In the genomic region with DNA sequence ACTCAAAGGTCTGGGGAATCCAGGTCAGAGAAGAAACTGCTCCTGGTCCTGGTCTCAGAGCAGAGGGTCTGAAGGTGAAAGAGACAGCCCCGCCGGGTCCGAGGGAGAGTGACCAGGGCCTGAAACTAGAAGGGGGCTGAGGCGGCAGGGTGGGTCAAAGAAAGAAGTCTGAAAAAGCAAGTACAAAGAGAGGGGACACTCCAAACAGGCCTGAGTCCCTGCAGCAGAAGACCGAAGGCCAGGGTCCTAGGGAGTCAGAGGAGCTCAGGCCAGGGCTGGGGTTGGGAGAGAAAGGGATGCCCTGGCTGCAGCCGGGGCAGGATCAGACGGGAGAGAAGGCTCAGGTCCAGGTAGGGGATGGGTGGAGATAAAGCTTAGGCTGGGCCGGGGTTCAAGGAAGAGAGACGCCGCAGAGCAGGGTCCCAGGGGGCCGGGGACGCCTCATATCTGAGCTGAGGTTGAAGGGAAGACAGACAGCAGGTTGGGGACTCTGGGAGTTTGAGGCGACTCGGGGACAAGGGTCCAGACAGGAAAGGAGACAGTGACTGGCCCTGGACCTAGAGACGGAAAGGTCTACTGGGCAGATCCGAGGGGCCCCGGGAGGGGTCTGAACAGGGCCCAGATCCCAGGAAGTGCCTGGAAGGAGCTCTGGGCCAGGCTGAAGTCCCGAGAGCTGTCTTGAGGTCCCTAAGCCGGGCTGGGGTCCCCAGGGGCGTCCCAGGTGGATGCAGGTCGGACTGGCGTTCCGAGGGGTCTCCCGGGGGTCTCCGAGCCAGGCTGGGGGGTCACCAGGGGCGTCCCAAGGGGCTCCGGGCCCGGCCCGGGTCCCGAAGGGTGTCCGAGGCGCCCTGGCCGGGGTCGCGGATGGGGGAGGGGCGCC, we compare ENCODE assay signal across 8 cellular contexts. TPM values are rescaled to one million over a fixed set of nuclear protein-coding genes. Genes with fewer than 3 reads are reported as not detected.
DNase-seq lines count a peak whose midpoint lies in the region; ATAC-seq, FAIRE-seq and TF ChIP-seq lines count a peak whose summit lies in the region.

No MANE protein-coding gene starts in this region.

- peak overlapping the region; percentile 86 for H3K4me3 Mint-ChIP-seq in activated CD4-positive, alpha-beta memory T cell treated with anti-CD3 and anti-CD28 coated beads for 36 hours
- H3K4me3 Mint-ChIP-seq in glutamatergic neuron (ENCODE audit: unreplicated experiment), result peak overlapping the region; percentile 95

- no peak for ATAC-seq in Right ventricle myocardium superior (ENCODE audit: poor library complexity)
- ATAC-seq in left ventricle myocardium superior, result no peak
- no peak for ATAC-seq in GM19467 (IDR thresholded peaks at IDR 0.05; ENCODE audit: unreplicated experiment)

- peak overlapping the region; percentile 95 for H3K9ac ChIP-seq in skeletal muscle satellite cell (ENCODE audit: low read depth, low read length)

- H3K27ac Mint-ChIP-seq in activated CD4-positive, alpha-beta memory T cell treated with anti-CD3 and anti-CD28 coated beads for 36 hours, result peak overlapping the region; percentile 84
- H3K27ac Mint-ChIP-seq in glutamatergic neuron (ENCODE audit: unreplicated experiment), result peak overlapping the region; percentile 86

- DNase-seq in Right ventricle myocardium superior, result peak; percentile 34
- DNase-seq in left ventricle myocardium superior, result no peak
- peak; percentile 15 for DNase-seq in activated CD4-positive, alpha-beta memory T cell treated with anti-CD3 and anti-CD28 coated beads for 36 hours
- no peak for DNase-seq in glutamatergic neuron
- DNase-seq in GDM1 (lab: John Stamatoyannopoulos, UW), result no peak
- no peak for DNase-seq in frontal cortex (ENCODE audit: low spot score in 2 of 2)

- H3K27me3 Mint-ChIP-seq in activated CD4-positive, alpha-beta memory T cell treated with anti-CD3 and anti-CD28 coated beads for 36 hours, result no peaks in the 10 kb centered on the region
- peaks cover 15% of the 10 kb centered on the region for H3K27me3 Mint-ChIP-seq in glutamatergic neuron (ENCODE audit: unreplicated experiment)

- no peaks in the 10 kb centered on the region for H3K36me3 Mint-ChIP-seq in activated CD4-positive, alpha-beta memory T cell treated with anti-CD3 and anti-CD28 coated beads for 36 hours
- H3K36me3 Mint-ChIP-seq in glutamatergic neuron (ENCODE audit: unreplicated experiment), result no peaks in the 10 kb centered on the region

- no peak for TF ChIP-seq CTCF in glutamatergic neuron (IDR thresholded peaks at IDR 0.05; ENCODE audit: partially characterized antibody, unreplicated experiment)

- H3K4me3 ChIP-seq in skeletal muscle satellite cell (ENCODE audit: low read length), result peak overlapping the region; percentile 94

- peak overlapping the region; percentile 100 for H3K4me2 ChIP-seq in skeletal muscle satellite cell (ENCODE audit: low read length)

- CTCF ChIA-PET in activated CD4-positive, alpha-beta memory T cell treated with anti-CD3 and anti-CD28 coated beads for 36 hours (lab: Charles Lee), result interaction anchor here (0.5 to 1.7 kb wide), 4 partner anchors 61 to 271 kb away, joined by 3 to 7 read pairs (median 3); no protein-coding TSS in a partner anchor

- H3K36me3 ChIP-seq in skeletal muscle satellite cell (ENCODE audit: insufficient read depth, low read length), result peaks cover 15% of the 10 kb centered on the region

- H3K9me3 ChIP-seq in skeletal muscle satellite cell (replicated peaks; ENCODE audit: low read length), result no peaks in the 10 kb centered on the region

- H3K27me3 ChIP-seq in skeletal muscle satellite cell (ENCODE audit: control insufficient read depth, insufficient read depth, low read length), result no peaks in the 10 kb centered on the region

- peaks cover 38% of the 10 kb centered on the region for H3K4me1 Mint-ChIP-seq in activated CD4-positive, alpha-beta memory T cell treated with anti-CD3 and anti-CD28 coated beads for 36 hours (ENCODE audit: low read depth)
- peaks cover 42% of the 10 kb centered on the region for H3K4me1 Mint-ChIP-seq in glutamatergic neuron (ENCODE audit: low read depth, unreplicated experiment)

- intact Hi-C loops in Right ventricle myocardium superior (cut with DNase I) (loop anchor here (5.0 kb wide), 1 partner anchor 57 kb away; no protein-coding TSS in a partner anchor), left ventricle myocardium superior (cut with micrococcal nuclease) (no loop called here)
- intact Hi-C loops in activated CD4-positive, alpha-beta memory T cell treated with anti-CD3 and anti-CD28 coated beads for 36 hours (cut with micrococcal nuclease), result no loop called here

- POLR2A ChIA-PET in activated CD4-positive, alpha-beta memory T cell treated with anti-CD3 and anti-CD28 coated beads for 36 hours (lab: Charles Lee), result interaction anchor here (0.6 to 0.8 kb wide), 2 partner anchors 60 to 313 kb away, joined by 3 read pairs; no protein-coding TSS in a partner anchor

- FAIRE-seq in frontal cortex (lab: Jason Lieb, UNC), result no peak

- peaks cover 50% of the 10 kb centered on the region for H3K4me1 ChIP-seq in skeletal muscle satellite cell (ENCODE audit: control insufficient read depth, insufficient read depth, low read length)

- H3K9me3 Mint-ChIP-seq in activated CD4-positive, alpha-beta memory T cell treated with anti-CD3 and anti-CD28 coated beads for 36 hours, result no peaks in the 10 kb centered on the region
- peaks cover 13% of the 10 kb centered on the region for H3K9me3 Mint-ChIP-seq in glutamatergic neuron (ENCODE audit: unreplicated experiment)

RNA-seq across cellular contexts. Expression of gene MLLT1, which starts 0.8 kb away (rescaled TPM):
- 37.2 TPM for total RNA-seq in Right ventricle myocardium superior
- total RNA-seq in left ventricle myocardium superior, result 45.8 TPM
- total RNA-seq in activated CD4-positive, alpha-beta memory T cell treated with anti-CD3 and anti-CD28 coated beads for 36 hours, result 10 to 100 TPM; 35.7 to 37.9 TPM
- total RNA-seq in glutamatergic neuron (ENCODE audit: unreplicated experiment), result 52.9 TPM
- 10.9 and 12.2 TPM in 2 replicates for total RNA-seq in skeletal muscle satellite cell (2012; rRNA removed)
- total RNA-seq in frontal cortex, result 8.6 TPM

RNA-seq across cellular contexts. Expression of gene ACER1, which starts 54.4 kb away (rescaled TPM):
- total RNA-seq in Right ventricle myocardium superior (not detected), left ventricle myocardium superior (not detected), glutamatergic neuron (ENCODE audit: unreplicated experiment) (not detected), frontal cortex (not detected)
- under 1 TPM in 1 of 2 experiments, not detected in 1; 0.14 TPM for total RNA-seq in activated CD4-positive, alpha-beta memory T cell treated with anti-CD3 and anti-CD28 coated beads for 36 hours
- total RNA-seq in skeletal muscle satellite cell (2012; rRNA removed), result not detected in 2 replicates

Comparison
In these comparisons a context has a peak if more than half of its experiments do, and no peak if none do; other contexts are left out.
1. DNase-seq: peak in Right ventricle myocardium superior (single experiment) and activated CD4-positive, alpha-beta memory T cell treated with anti-CD3 and anti-CD28 coated beads for 36 hours (single experiment); none in left ventricle myocardium superior (single experiment), glutamatergic neuron (single experiment), GDM1 (single experiment) and frontal cortex (0 of 2).